In genomic region chr11:1541474-1542204, GRCh38 we compare ENCODE assay signal across 22 cellular contexts. TPM values are rescaled to one million over a fixed set of nuclear protein-coding genes. Genes with fewer than 3 reads are reported as not detected.
DNase-seq lines count a peak whose midpoint lies in the region; ATAC-seq and TF ChIP-seq lines count a peak whose summit lies in the region.
"Had no signal": no experiment of that assay in that cellular context is flagged by ENCODE, and none has a peak within 500 bp of the region (broad histone marks: within the 10 kb centered on the region; RNA-seq: fewer than 3 reads in every experiment).

No MANE protein-coding gene starts in this region.

- H3K4me3 ChIP-seq in right atrium auricular region: no peak overlapping the region
- H3K4me3 ChIP-seq: adrenal gland; BLaER1 treated with 17β-estradiol and CSF1 and Interleukin-3, amounts not matched to agents 10 nM and 100 nM; vagina had no signal

- H3K27me3 ChIP-seq in right atrium auricular region: peaks cover 0 to 3% of the 10 kb centered on the region in 2 donors
- H3K27me3 ChIP-seq: vagina had no signal

- no peaks in the 10 kb centered on the region for H3K36me3 ChIP-seq in right atrium auricular region
- H3K36me3 ChIP-seq: adrenal gland, vagina had no signal

- intact Hi-C loops in left ventricle myocardium superior (cut with micrococcal nuclease): no loop called here

- ATAC-seq in left ventricle myocardium superior (peak; percentile 43), HG03175 (IDR thresholded peaks at IDR 0.05; ENCODE audit: unreplicated experiment) (no peak)

- no peaks in the 10 kb centered on the region for H3K9me3 ChIP-seq in right atrium auricular region
- H3K9me3 ChIP-seq: adrenal gland, vagina had no signal

- DNase-seq in left ventricle myocardium superior: no peak
- no peak for DNase-seq in right atrium auricular region (ENCODE audit: low spot score)
- DNase-seq in caudate nucleus (lab: John Stamatoyannopoulos, UW): peak in 52 of 61 donors; percentile 14 to 84 (median 66)
- DNase-seq in medulla oblongata (ENCODE audit: extremely low spot score): peak; percentile 91
- DNase-seq in HUDEP-2 (lab: John Stamatoyannopoulos, UW; ENCODE audit: unreplicated experiment in 76 of 76): no peak
- no peak for DNase-seq in stimulated activated CD4-positive, alpha-beta T cell treated with anti-CD3 and anti-CD28 coated beads, Interleukin-4, amount 100 ng/mL, for 24 hours
- DNase-seq: ACHN; activated CD4-positive, alpha-beta T cell treated with anti-CD3 and anti-CD28 coated beads, Interleukin-2, amount 50 U/mL, for 4 hours; activated gamma-delta T cell treated with Interleukin-2 at 50 U/mL for 16 hours; adrenal gland; Calu3; central memory CD4-positive, alpha-beta T cell; islet precursor cell; KG1 had no signal

- peaks cover 0 to 14% of the 10 kb centered on the region in 2 donors for H3K4me1 ChIP-seq in right atrium auricular region

- TF ChIP-seq CTCF in right atrium auricular region (IDR thresholded peaks at IDR 0.05): no peak

- no peak overlapping the region for H3K27ac ChIP-seq in right atrium auricular region
- peak overlapping the region; percentile 98 for H3K27ac ChIP-seq in caudate nucleus (ENCODE audit: low read depth, low read length)
- H3K27ac ChIP-seq in temporal lobe (ENCODE audit: low read depth, low read length): peak overlapping the region; percentile 98
- H3K27ac ChIP-seq: adrenal gland; BLaER1 treated with 17β-estradiol and CSF1 and Interleukin-3, amounts not matched to agents 10 nM and 100 nM; vagina; VCaP had no signal

RNA-seq across cellular contexts. Expression of gene DUSP8, which starts 30.4 kb away (rescaled TPM):
- total RNA-seq in left ventricle myocardium superior (7.7 TPM), right atrium auricular region (10 to 100 TPM in 1 of 2 donors, 1 to 10 TPM in 1; 4.4 to 24.5 TPM), temporal lobe (7.6 TPM)

RNA-seq across cellular contexts. Expression of gene KRTAP5-1, which starts 43.4 kb away (rescaled TPM):
- total RNA-seq in left ventricle myocardium superior (not detected), right atrium auricular region (not detected), temporal lobe (not detected)
- total RNA-seq: adrenal gland, Calu3, dermis microvascular lymphatic vessel endothelial cell, H7, lung microvascular endothelial cell, vagina had no signal

RNA-seq across cellular contexts. Expression of gene MOB2, which starts 55.1 kb away (rescaled TPM):
- total RNA-seq in left ventricle myocardium superior (52.8 TPM), right atrium auricular region (10 to 100 TPM; 22.0 to 27.9 TPM), temporal lobe (12.8 TPM)

RNA-seq across cellular contexts. Expression of gene KRTAP5-2, which starts 56.5 kb away (rescaled TPM):
- total RNA-seq in left ventricle myocardium superior (not detected), right atrium auricular region (not detected), temporal lobe (not detected)
- total RNA-seq: adrenal gland, Calu3, dermis microvascular lymphatic vessel endothelial cell, H7, lung microvascular endothelial cell, vagina had no signal

Comparison
In these comparisons a context has a peak if more than half of its experiments do, and no peak if none do; other contexts are left out.
1. DNase-seq: peak in caudate nucleus (52 of 61) and medulla oblongata (single experiment); none in left ventricle myocardium superior (single experiment), right atrium auricular region (single experiment), HUDEP-2 (0 of 76) and stimulated activated CD4-positive, alpha-beta T cell treated with anti-CD3 and anti-CD28 coated beads, Interleukin-4, amount 100 ng/mL, for 24 hours (single experiment).
2. H3K27ac ChIP-seq: peak in caudate nucleus (single experiment) and temporal lobe (single experiment); none in right atrium auricular region (0 of 2).